Comparison of ENCODE assay signal across 9 cellular contexts in genomic region chr17:49570540-49571242, GRCh38. TPM values are rescaled to one million over a fixed set of nuclear protein-coding genes. Genes with fewer than 3 reads are reported as not detected.
A peak's percentile ranks its signal among the peaks of the same experiment; 100 is the strongest.
DNase-seq lines count a peak whose midpoint lies in the region; ATAC-seq, FAIRE-seq and TF ChIP-seq lines count a peak whose summit lies in the region.
"Had no signal": no experiment of that assay in that cellular context is flagged by ENCODE, and none has a peak within 500 bp of the region (broad histone marks: within the 10 kb centered on the region; RNA-seq: fewer than 3 reads in every experiment).

No MANE protein-coding gene starts in this region.

- TF ChIP-seq CTCF in Calu3 (IDR thresholded peaks at IDR 0.05; ENCODE audit: unreplicated experiment) (no peak), chondrocyte (IDR thresholded peaks at IDR 0.05) (no peak), osteocyte (IDR thresholded peaks at IDR 0.05) (no peak)

- no peaks in the 10 kb centered on the region for H3K36me3 ChIP-seq in Karpas-422 (ENCODE audit: insufficient read depth, low read length)
- H3K36me3 ChIP-seq: left lung had no signal

- no peaks in the 10 kb centered on the region for H3K9me3 ChIP-seq in Karpas-422 (ENCODE audit: low read length)
- H3K9me3 ChIP-seq: left lung had no signal

- DNase-seq in Calu3, result no peak
- DNase-seq in Karpas-422, result no peak
- DNase-seq in chondrocyte (ENCODE audit: low spot score), result no peak
- DNase-seq in osteocyte (ENCODE audit: extremely low spot score, unreplicated experiment), result no peak
- no peak for DNase-seq in urothelium cell line (ENCODE audit: low spot score)
- DNase-seq in SIG-M5 (lab: John Stamatoyannopoulos, UW), result no peak

- H3K4me1 Mint-ChIP-seq in Calu3 (ENCODE audit: low read depth, unreplicated experiment), result peaks cover 24% of the 10 kb centered on the region
- peaks cover 15% of the 10 kb centered on the region for H3K4me1 Mint-ChIP-seq in chondrocyte (ENCODE audit: low read depth)
- peaks cover 13% of the 10 kb centered on the region for H3K4me1 Mint-ChIP-seq in osteocyte (ENCODE audit: unreplicated experiment)

- H3K27ac Mint-ChIP-seq in Calu3 (ENCODE audit: unreplicated experiment), result peak overlapping the region; percentile 18
- no peak overlapping the region for H3K27ac Mint-ChIP-seq in chondrocyte (ENCODE audit: unreplicated experiment)
- no peak overlapping the region for H3K27ac Mint-ChIP-seq in osteocyte (ENCODE audit: unreplicated experiment)

- H3K4me1 ChIP-seq in Karpas-422 (ENCODE audit: low read length), result peaks cover 13% of the 10 kb centered on the region

- intact Hi-C loops in Calu3 (cut with micrococcal nuclease; ENCODE audit: unreplicated experiment), result no loop called here

- CTCF ChIA-PET in Calu3 (lab: Charles Lee), result interaction anchor here (0.5 to 2.8 kb wide), 17 partner anchors 13 to 427 kb away, joined by 3 to 26 read pairs (median 4); partner anchors contain the start of genes FAM117A and SLC35B1

- H3K79me2 ChIP-seq in Karpas-422 (ENCODE audit: low read length), result no peaks in the 10 kb centered on the region

- no peaks in the 10 kb centered on the region for H4K20me1 ChIP-seq in Karpas-422 (ENCODE audit: insufficient read depth, low read depth, low read length)

- no peak for FAIRE-seq in urothelium cell line (lab: Jason Lieb, UNC)

- H3K9ac ChIP-seq in Karpas-422 (ENCODE audit: low read length), result peak overlapping the region; percentile 40; the same call in 1 of the 2 replicates

- H3K4me3 Mint-ChIP-seq in Calu3 (ENCODE audit: low read depth, unreplicated experiment) (peak overlapping the region; percentile 68), chondrocyte (ENCODE audit: unreplicated experiment) (peak overlapping the region; percentile 77), osteocyte (ENCODE audit: unreplicated experiment) (peak overlapping the region; percentile 77)

- H3K27me3 Mint-ChIP-seq in Calu3 (ENCODE audit: unreplicated experiment), result peaks cover 73% of the 10 kb centered on the region
- peaks cover 17% of the 10 kb centered on the region for H3K27me3 Mint-ChIP-seq in chondrocyte (ENCODE audit: low read depth)
- peaks cover 45% of the 10 kb centered on the region for H3K27me3 Mint-ChIP-seq in osteocyte (ENCODE audit: unreplicated experiment)

- H3K9me2 ChIP-seq in Karpas-422 (replicated peaks; ENCODE audit: insufficient read depth, low read length), result no peaks in the 10 kb centered on the region

- peak overlapping the region; percentile 84; the same call in 1 of the 2 replicates for H3K4me3 ChIP-seq in Karpas-422 (ENCODE audit: low read length)

- ATAC-seq in GM21447 (IDR thresholded peaks at IDR 0.05; ENCODE audit: unreplicated experiment) (no peak), GM19324 (IDR thresholded peaks at IDR 0.05; ENCODE audit: low FRiP score, unreplicated experiment) (no peak)

- H3K36me3 Mint-ChIP-seq in Calu3 (ENCODE audit: insufficient read depth, unreplicated experiment), result peaks cover 18% of the 10 kb centered on the region
- no peaks in the 10 kb centered on the region for H3K36me3 Mint-ChIP-seq in chondrocyte (ENCODE audit: low read depth)
- no peaks in the 10 kb centered on the region for H3K36me3 Mint-ChIP-seq in osteocyte (ENCODE audit: unreplicated experiment)

- H3K27ac ChIP-seq in Karpas-422 (ENCODE audit: low read length), result no peak overlapping the region

- H2AFZ ChIP-seq in Karpas-422 (ENCODE audit: low read length), result peak overlapping the region; percentile 100; the same call in 1 of the 2 replicates

- H3K9me3 Mint-ChIP-seq in Calu3 (ENCODE audit: low read depth, unreplicated experiment), result no peaks in the 10 kb centered on the region
- H3K9me3 Mint-ChIP-seq in chondrocyte (ENCODE audit: low read depth), result no peaks in the 10 kb centered on the region
- no peaks in the 10 kb centered on the region for H3K9me3 Mint-ChIP-seq in osteocyte (ENCODE audit: unreplicated experiment)

- no peaks in the 10 kb centered on the region for H3K27me3 ChIP-seq in Karpas-422 (ENCODE audit: low read length)

- H3K4me2 ChIP-seq in Karpas-422 (ENCODE audit: low read depth, low read length, poor library complexity, severe bottlenecking), result peak overlapping the region; percentile 81

- no TSS peak for BruUV-seq in Calu3 (replicated peaks; lab: Mats Ljungman, UMichigan)

RNA-seq across cellular contexts. Expression of gene NXPH3, which starts 5.0 kb away (rescaled TPM):
- not detected in 2 replicates for total RNA-seq in Calu3 (2022)
- not detected in 2 replicates for total RNA-seq in Karpas-422 (2014; rRNA removed; shearing (Covaris generic); ENCODE audit: low replicate concordance)
- total RNA-seq in chondrocyte, result 4.2 to 4.7 TPM (median 4.5 TPM) in 3 replicates
- total RNA-seq in osteocyte, result 1.3 and 1.6 TPM in 2 replicates
